Comparison of ENCODE assay signal across 1 cellular context in the genomic region with DNA sequence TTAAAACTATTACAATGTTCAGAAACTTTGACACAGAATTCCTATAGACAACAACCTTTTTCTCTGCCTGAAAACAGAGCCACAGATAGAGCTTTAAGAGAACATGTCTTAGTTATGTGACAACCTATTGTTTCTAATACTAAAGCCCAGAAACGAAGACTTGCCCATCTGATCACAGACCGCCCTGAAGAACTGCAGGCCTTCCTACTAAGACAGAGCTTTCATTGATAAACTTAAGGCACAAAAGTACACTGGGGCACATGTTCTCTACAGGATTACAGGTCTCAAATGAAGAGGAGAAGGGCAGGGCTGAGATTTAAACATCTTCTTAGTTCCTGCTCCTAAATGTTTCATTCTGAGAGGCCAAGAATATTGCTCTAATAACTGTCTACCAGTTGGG.
TF ChIP-seq lines count a peak whose summit lies in the region.

No MANE protein-coding gene starts in this region.

TF ChIP-seq in K562, 482 proteins besides CTCF, POLR2A, EP300 and RAD21 (continued from another document):
- no peak for TF ChIP-seq TCF7L2 (IDR thresholded peaks at IDR 0.05; ENCODE audit: low read depth, low read length)
- no peak for TF ChIP-seq EHMT2 (IDR thresholded peaks at IDR 0.05)
- TF ChIP-seq MAZ (CRISPR knock-in tag; conservative IDR thresholded peaks at IDR 0.05 in 1 of 2, IDR thresholded peaks at IDR 0.05 in 1 of 2), result no peak
- TF ChIP-seq SMC3 (conservative IDR thresholded peaks at IDR 0.05; ENCODE audit: insufficient read depth, low read depth, low read length), result no peak
- no peak for TF ChIP-seq ZNF449 (CRISPR knock-in tag; IDR thresholded peaks at IDR 0.05)
- TF ChIP-seq NCOR1 (IDR thresholded peaks at IDR 0.05), result no peak
- no peak for TF ChIP-seq MECOM (CRISPR knock-in tag; IDR thresholded peaks at IDR 0.05)
- TF ChIP-seq ZFP1 (CRISPR knock-in tag; IDR thresholded peaks at IDR 0.05), result no peak
- no peak for TF ChIP-seq RBM25 (IDR thresholded peaks at IDR 0.05; ENCODE audit: low read depth, low read length, severe bottlenecking)
- TF ChIP-seq ZNF75A (CRISPR knock-in tag; IDR thresholded peaks at IDR 0.05), result no peak
- TF ChIP-seq, protein P1, sequence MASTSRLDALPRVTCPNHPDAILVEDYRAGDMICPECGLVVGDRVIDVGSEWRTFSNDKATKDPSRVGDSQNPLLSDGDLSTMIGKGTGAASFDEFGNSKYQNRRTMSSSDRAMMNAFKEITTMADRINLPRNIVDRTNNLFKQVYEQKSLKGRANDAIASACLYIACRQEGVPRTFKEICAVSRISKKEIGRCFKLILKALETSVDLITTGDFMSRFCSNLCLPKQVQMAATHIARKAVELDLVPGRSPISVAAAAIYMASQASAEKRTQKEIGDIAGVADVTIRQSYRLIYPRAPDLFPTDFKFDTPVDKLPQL (IDR thresholded peaks at IDR 0.05; ENCODE audit: extremely low read depth, insufficient read length), result no peak
- TF ChIP-seq PHF20 (IDR thresholded peaks at IDR 0.05; ENCODE audit: partially characterized antibody), result no peak
- TF ChIP-seq, protein P2, sequence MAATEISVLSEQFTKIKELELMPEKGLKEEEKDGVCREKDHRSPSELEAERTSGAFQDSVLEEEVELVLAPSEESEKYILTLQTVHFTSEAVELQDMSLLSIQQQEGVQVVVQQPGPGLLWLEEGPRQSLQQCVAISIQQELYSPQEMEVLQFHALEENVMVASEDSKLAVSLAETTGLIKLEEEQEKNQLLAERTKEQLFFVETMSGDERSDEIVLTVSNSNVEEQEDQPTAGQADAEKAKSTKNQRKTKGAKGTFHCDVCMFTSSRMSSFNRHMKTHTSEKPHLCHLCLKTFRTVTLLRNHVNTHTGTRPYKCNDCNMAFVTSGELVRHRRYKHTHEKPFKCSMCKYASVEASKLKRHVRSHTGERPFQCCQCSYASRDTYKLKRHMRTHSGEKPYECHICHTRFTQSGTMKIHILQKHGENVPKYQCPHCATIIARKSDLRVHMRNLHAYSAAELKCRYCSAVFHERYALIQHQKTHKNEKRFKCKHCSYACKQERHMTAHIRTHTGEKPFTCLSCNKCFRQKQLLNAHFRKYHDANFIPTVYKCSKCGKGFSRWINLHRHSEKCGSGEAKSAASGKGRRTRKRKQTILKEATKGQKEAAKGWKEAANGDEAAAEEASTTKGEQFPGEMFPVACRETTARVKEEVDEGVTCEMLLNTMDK (IDR thresholded peaks at IDR 0.05; ENCODE audit: borderline replicate concordance, insufficient read depth, low read depth, low read length, poor library complexity, severe bottlenecking), result no peak
- TF ChIP-seq ZBTB12 (CRISPR knock-in tag; IDR thresholded peaks at IDR 0.05), result no peak
- TF ChIP-seq STAT5A (IDR thresholded peaks at IDR 0.05; ENCODE audit: borderline replicate concordance, low read length), result no peak
- TF ChIP-seq, protein P3, sequence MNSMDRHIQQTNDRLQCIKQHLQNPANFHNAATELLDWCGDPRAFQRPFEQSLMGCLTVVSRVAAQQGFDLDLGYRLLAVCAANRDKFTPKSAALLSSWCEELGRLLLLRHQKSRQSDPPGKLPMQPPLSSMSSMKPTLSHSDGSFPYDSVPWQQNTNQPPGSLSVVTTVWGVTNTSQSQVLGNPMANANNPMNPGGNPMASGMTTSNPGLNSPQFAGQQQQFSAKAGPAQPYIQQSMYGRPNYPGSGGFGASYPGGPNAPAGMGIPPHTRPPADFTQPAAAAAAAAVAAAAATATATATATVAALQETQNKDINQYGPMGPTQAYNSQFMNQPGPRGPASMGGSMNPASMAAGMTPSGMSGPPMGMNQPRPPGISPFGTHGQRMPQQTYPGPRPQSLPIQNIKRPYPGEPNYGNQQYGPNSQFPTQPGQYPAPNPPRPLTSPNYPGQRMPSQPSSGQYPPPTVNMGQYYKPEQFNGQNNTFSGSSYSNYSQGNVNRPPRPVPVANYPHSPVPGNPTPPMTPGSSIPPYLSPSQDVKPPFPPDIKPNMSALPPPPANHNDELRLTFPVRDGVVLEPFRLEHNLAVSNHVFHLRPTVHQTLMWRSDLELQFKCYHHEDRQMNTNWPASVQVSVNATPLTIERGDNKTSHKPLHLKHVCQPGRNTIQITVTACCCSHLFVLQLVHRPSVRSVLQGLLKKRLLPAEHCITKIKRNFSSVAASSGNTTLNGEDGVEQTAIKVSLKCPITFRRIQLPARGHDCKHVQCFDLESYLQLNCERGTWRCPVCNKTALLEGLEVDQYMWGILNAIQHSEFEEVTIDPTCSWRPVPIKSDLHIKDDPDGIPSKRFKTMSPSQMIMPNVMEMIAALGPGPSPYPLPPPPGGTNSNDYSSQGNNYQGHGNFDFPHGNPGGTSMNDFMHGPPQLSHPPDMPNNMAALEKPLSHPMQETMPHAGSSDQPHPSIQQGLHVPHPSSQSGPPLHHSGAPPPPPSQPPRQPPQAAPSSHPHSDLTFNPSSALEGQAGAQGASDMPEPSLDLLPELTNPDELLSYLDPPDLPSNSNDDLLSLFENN (IDR thresholded peaks at IDR 0.05; ENCODE audit: low read depth in 2 of 2, low read length in 2 of 2), result no peak
